In genomic region chr4:4327652-4328121, GRCh38 we compare ENCODE assay signal across 2 cellular contexts.
TF ChIP-seq lines count a peak whose summit lies in the region.

No MANE protein-coding gene starts in this region.

TF ChIP-seq in IMR-90, 13 proteins besides CTCF, POLR2A, EP300 and RAD21:
- TF ChIP-seq BHLHE40 (IDR thresholded peaks at IDR 0.05; ENCODE audit: low read depth, low read length) = no peak
- no peak for TF ChIP-seq MXI1 (IDR thresholded peaks at IDR 0.05; ENCODE audit: borderline replicate concordance, low read depth, low read length)
- TF ChIP-seq CEBPB (IDR thresholded peaks at IDR 0.05; ENCODE audit: low read depth, low read length) = no peak
- no peak for TF ChIP-seq ELK1 (IDR thresholded peaks at IDR 0.05; ENCODE audit: borderline replicate concordance, low read depth, low read length)
- no peak for TF ChIP-seq USF2 (IDR thresholded peaks at IDR 0.05; ENCODE audit: low read depth, low read length)
- no peak for TF ChIP-seq MAFK (IDR thresholded peaks at IDR 0.05; ENCODE audit: low read depth, low read length)
- TF ChIP-seq RCOR1 (IDR thresholded peaks at IDR 0.05; ENCODE audit: insufficient replicate concordance, low read length) = no peak
- no peak for TF ChIP-seq RFX5 (IDR thresholded peaks at IDR 0.05; ENCODE audit: low read depth, low read length)
- no peak for TF ChIP-seq NFE2L2 (IDR thresholded peaks at IDR 0.05; ENCODE audit: low read depth, low read length)
- TF ChIP-seq MAZ (IDR thresholded peaks at IDR 0.05; ENCODE audit: borderline replicate concordance, low read depth, low read length) = no peak
- TF ChIP-seq SMC3 (IDR thresholded peaks at IDR 0.05; ENCODE audit: low read depth, low read length) = no peak
- no peak for TF ChIP-seq FOS (IDR thresholded peaks at IDR 0.05; ENCODE audit: low read depth, low read length)
- TF ChIP-seq CHD1 (IDR thresholded peaks at IDR 0.05; ENCODE audit: low read depth, low read length) = no peak

TF ChIP-seq in liver, 16 proteins besides CTCF, POLR2A, EP300 and RAD21:
- TF ChIP-seq ZBTB33 (IDR thresholded peaks at IDR 0.05) (no peak), REST (IDR thresholded peaks at IDR 0.05) (no peak), GABPA (IDR thresholded peaks at IDR 0.05 in 1 of 2, conservative IDR thresholded peaks at IDR 0.05 in 1 of 2) (no peak), FOXA1 (IDR thresholded peaks at IDR 0.05) (no peak), EGR1 (IDR thresholded peaks at IDR 0.05; ENCODE audit: low read depth in 2 of 2) (no peak), NR2F2 (IDR thresholded peaks at IDR 0.05) (peak; percentile 20), JUND (IDR thresholded peaks at IDR 0.05) (no peak), SP1 (IDR thresholded peaks at IDR 0.05) (no peak)
TF ChIP-seq in liver: peak in this region for 1.
